Comparison of ENCODE assay signal across 10 cellular contexts in the genomic region with DNA sequence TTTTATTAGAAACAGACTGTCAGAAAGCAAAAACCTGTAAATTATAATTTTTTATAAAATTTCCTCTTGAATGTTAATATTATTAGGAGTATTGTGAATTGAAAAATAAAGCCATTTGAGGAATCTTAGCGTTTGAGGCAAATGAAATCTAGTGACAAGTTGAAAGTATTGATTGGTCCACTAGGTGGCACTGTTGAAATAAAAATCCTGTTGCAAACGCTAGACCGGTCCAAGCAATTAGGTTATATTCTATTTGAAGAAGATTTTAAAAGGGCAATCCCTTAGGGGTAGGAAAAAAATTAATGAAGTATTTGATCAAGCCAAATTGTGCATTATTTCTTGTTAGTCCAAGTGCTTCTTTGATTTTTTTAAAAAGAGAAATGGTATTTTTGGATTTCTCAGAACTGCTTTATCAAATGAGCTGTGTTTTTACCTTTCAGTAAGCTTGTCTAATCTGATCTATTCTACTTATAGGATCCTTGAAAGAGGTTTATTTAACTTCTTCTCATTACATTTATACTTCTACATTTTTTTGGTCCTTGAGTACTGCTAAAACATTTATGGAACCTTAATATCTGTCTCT. TPM values are rescaled to one million over a fixed set of nuclear protein-coding genes. Genes with fewer than 3 reads are reported as not detected.
DNase-seq lines count a peak whose midpoint lies in the region; ATAC-seq and TF ChIP-seq lines count a peak whose summit lies in the region.
"Had no signal": no experiment of that assay in that cellular context is flagged by ENCODE, and none has a peak within 500 bp of the region (broad histone marks: within the 10 kb centered on the region; RNA-seq: fewer than 3 reads in every experiment).

No MANE protein-coding gene starts in this region.

- H3K27ac ChIP-seq in neural progenitor cell: no peak overlapping the region

- no peaks in the 10 kb centered on the region for H3K27me3 Mint-ChIP-seq in activated CD8-positive, alpha-beta memory T cell treated with anti-CD3 and anti-CD28 coated beads, Interleukin-2, amount 10 ng/mL, durations not matched to agents 7 days and 5 days
- H3K27me3 Mint-ChIP-seq in neural progenitor cell (ENCODE audit: insufficient read depth, low read depth): no peaks in the 10 kb centered on the region
- no peaks in the 10 kb centered on the region for H3K27me3 Mint-ChIP-seq in T-helper 2 cell treated with Interferon-gamma antibody and Interleukin-4, amounts not matched to agents 5 μg/mL and 100 μg/mL, for 36 hours (ENCODE audit: low read depth)
- H3K27me3 Mint-ChIP-seq: CD8-positive, alpha-beta memory T cell; dendritic cell treated with granulocyte-macrophage colony-stimulating factor and Interleukin-4, amounts not matched to agents 40 ng/mL and 50 ng/mL, for 4 days had no signal

- no peak for DNase-seq in activated CD8-positive, alpha-beta memory T cell treated with anti-CD3 and anti-CD28 coated beads, Interleukin-2, amount 10 ng/mL, durations not matched to agents 7 days and 5 days
- DNase-seq in activated CD8-positive, alpha-beta memory T cell treated with anti-CD3 and anti-CD28 coated beads, Interleukin-2, amount 50 U/mL, for 4 hours: no peak
- DNase-seq in NCI-H128 (lab: John Stamatoyannopoulos, UW; ENCODE audit: unreplicated experiment) (peak; percentile 24), SK-N-DZ (ENCODE audit: low spot score) (peak; percentile 53), fibroblast of gingiva (ENCODE audit: low read depth) (peak; percentile 57), neural progenitor cell (ENCODE audit: low spot score) (peak; percentile 67)
- no peak for DNase-seq in T-helper 2 cell treated with Interferon-gamma antibody and Interleukin-4, amounts not matched to agents 5 μg/mL and 100 μg/mL, for 36 hours (ENCODE audit: low spot score)

- H3K27ac Mint-ChIP-seq in activated CD8-positive, alpha-beta memory T cell treated with anti-CD3 and anti-CD28 coated beads, Interleukin-2, amount 10 ng/mL, durations not matched to agents 7 days and 5 days: no peak overlapping the region
- no peak overlapping the region for H3K27ac Mint-ChIP-seq in neural progenitor cell
- no peak overlapping the region for H3K27ac Mint-ChIP-seq in T-helper 2 cell treated with Interferon-gamma antibody and Interleukin-4, amounts not matched to agents 5 μg/mL and 100 μg/mL, for 36 hours
- H3K27ac Mint-ChIP-seq: CD8-positive, alpha-beta memory T cell; dendritic cell treated with granulocyte-macrophage colony-stimulating factor and Interleukin-4, amounts not matched to agents 40 ng/mL and 50 ng/mL, for 4 days had no signal

- peaks cover 8% of the 10 kb centered on the region for H3K36me3 ChIP-seq in neural progenitor cell

- H4K20me1 ChIP-seq in neural progenitor cell (ENCODE audit: low read depth): no peaks in the 10 kb centered on the region

- H3F3A ChIP-seq in neural progenitor cell (ENCODE audit: low read depth): peaks cover 9% of the 10 kb centered on the region

- CTCF ChIA-PET in activated CD8-positive, alpha-beta memory T cell treated with anti-CD3 and anti-CD28 coated beads, Interleukin-2, amount 10 ng/mL, durations not matched to agents 7 days and 5 days (lab: Charles Lee): interaction anchor here (0.7 to 2.1 kb wide), 12 partner anchors 8 to 598 kb away, joined by 3 to 13 read pairs (median 3); no protein-coding TSS in a partner anchor

- H3K27me3 ChIP-seq in neural progenitor cell: no peaks in the 10 kb centered on the region

- H3K9me3 ChIP-seq in neural progenitor cell (ENCODE audit: low read depth): no peaks in the 10 kb centered on the region

- no peak overlapping the region for H3K9ac ChIP-seq in neural progenitor cell

- no peak overlapping the region for H3K4me3 ChIP-seq in neural progenitor cell

- no peaks in the 10 kb centered on the region for H3K36me3 Mint-ChIP-seq in activated CD8-positive, alpha-beta memory T cell treated with anti-CD3 and anti-CD28 coated beads, Interleukin-2, amount 10 ng/mL, durations not matched to agents 7 days and 5 days
- H3K36me3 Mint-ChIP-seq in neural progenitor cell: no peaks in the 10 kb centered on the region
- no peaks in the 10 kb centered on the region for H3K36me3 Mint-ChIP-seq in T-helper 2 cell treated with Interferon-gamma antibody and Interleukin-4, amounts not matched to agents 5 μg/mL and 100 μg/mL, for 36 hours (ENCODE audit: low read depth)

- peak; percentile 78 for TF ChIP-seq CTCF in neural progenitor cell (IDR thresholded peaks at IDR 0.05)

- no peak overlapping the region for H3K4me3 Mint-ChIP-seq in activated CD8-positive, alpha-beta memory T cell treated with anti-CD3 and anti-CD28 coated beads, Interleukin-2, amount 10 ng/mL, durations not matched to agents 7 days and 5 days
- H3K4me3 Mint-ChIP-seq in neural progenitor cell: no peak overlapping the region
- no peak overlapping the region for H3K4me3 Mint-ChIP-seq in T-helper 2 cell treated with Interferon-gamma antibody and Interleukin-4, amounts not matched to agents 5 μg/mL and 100 μg/mL, for 36 hours
- H3K4me3 Mint-ChIP-seq: CD8-positive, alpha-beta memory T cell; dendritic cell treated with granulocyte-macrophage colony-stimulating factor and Interleukin-4, amounts not matched to agents 40 ng/mL and 50 ng/mL, for 4 days had no signal

- ATAC-seq in activated CD8-positive, alpha-beta memory T cell treated with anti-CD3 and anti-CD28 coated beads, Interleukin-2, amount 10 ng/mL, durations not matched to agents 7 days and 5 days: peak; percentile 71
- ATAC-seq in GM21619 (IDR thresholded peaks at IDR 0.05; ENCODE audit: unreplicated experiment): peak; percentile 80

- no peaks in the 10 kb centered on the region for H3K79me2 ChIP-seq in neural progenitor cell (ENCODE audit: low read depth)

- H3K9me3 Mint-ChIP-seq in activated CD8-positive, alpha-beta memory T cell treated with anti-CD3 and anti-CD28 coated beads, Interleukin-2, amount 10 ng/mL, durations not matched to agents 7 days and 5 days (ENCODE audit: low read depth): no peaks in the 10 kb centered on the region
- H3K9me3 Mint-ChIP-seq in neural progenitor cell: no peaks in the 10 kb centered on the region
- H3K9me3 Mint-ChIP-seq in T-helper 2 cell treated with Interferon-gamma antibody and Interleukin-4, amounts not matched to agents 5 μg/mL and 100 μg/mL, for 36 hours: no peaks in the 10 kb centered on the region
- H3K9me3 Mint-ChIP-seq: CD8-positive, alpha-beta memory T cell; dendritic cell treated with granulocyte-macrophage colony-stimulating factor and Interleukin-4, amounts not matched to agents 40 ng/mL and 50 ng/mL, for 4 days had no signal

- no peaks in the 10 kb centered on the region for H3K4me1 ChIP-seq in neural progenitor cell

- no peak overlapping the region for H3K4me2 ChIP-seq in neural progenitor cell

- H3K4me1 Mint-ChIP-seq in activated CD8-positive, alpha-beta memory T cell treated with anti-CD3 and anti-CD28 coated beads, Interleukin-2, amount 10 ng/mL, durations not matched to agents 7 days and 5 days: peaks cover 1% of the 10 kb centered on the region
- H3K4me1 Mint-ChIP-seq in neural progenitor cell: no peaks in the 10 kb centered on the region
- no peaks in the 10 kb centered on the region for H3K4me1 Mint-ChIP-seq in T-helper 2 cell treated with Interferon-gamma antibody and Interleukin-4, amounts not matched to agents 5 μg/mL and 100 μg/mL, for 36 hours (ENCODE audit: low read depth)

- H2AFZ ChIP-seq in neural progenitor cell (replicated peaks): no peak overlapping the region

RNA-seq across cellular contexts. Expression of a gene that starts 57.7 kb away (rescaled TPM):
- total RNA-seq in activated CD8-positive, alpha-beta memory T cell treated with anti-CD3 and anti-CD28 coated beads, Interleukin-2, amount 10 ng/mL, durations not matched to agents 7 days and 5 days: 10 to 100 TPM; 12.6 to 12.9 TPM
- polyA plus RNA-seq in SK-N-DZ (2014; cell fraction: cytosol; rRNA removed): 11.8 and 13.1 TPM in 2 replicates
- polyA plus RNA-seq in SK-N-DZ (2014; cell fraction: nucleus; rRNA removed): 8.6 and 8.8 TPM in 2 replicates
- total RNA-seq in neural progenitor cell (ENCODE audit: low replicate concordance): 15.7 and 39.5 TPM in 2 replicates

Comparison
In these comparisons a context has a peak if more than half of its experiments do, and no peak if none do; other contexts are left out.
1. DNase-seq: peak in NCI-H128 (single experiment), SK-N-DZ (single experiment), fibroblast of gingiva (single experiment) and neural progenitor cell (single experiment); none in activated CD8-positive, alpha-beta memory T cell treated with anti-CD3 and anti-CD28 coated beads, Interleukin-2, amount 10 ng/mL, durations not matched to agents 7 days and 5 days (single experiment), activated CD8-positive, alpha-beta memory T cell treated with anti-CD3 and anti-CD28 coated beads, Interleukin-2, amount 50 U/mL, for 4 hours (single experiment) and T-helper 2 cell treated with Interferon-gamma antibody and Interleukin-4, amounts not matched to agents 5 μg/mL and 100 μg/mL, for 36 hours (single experiment).